ENCODE assay signal across 1 cellular context in genomic region chr16:67833418-67834241, GRCh38.
A peak's percentile ranks its signal among the peaks of the same experiment; 100 is the strongest.
TF ChIP-seq lines count a peak whose summit lies in the region.

No MANE protein-coding gene starts in this region.

TF ChIP-seq in A549, 52 proteins besides CTCF, POLR2A, EP300 and RAD21 (continued from another document):
- TF ChIP-seq MAX (IDR thresholded peaks at IDR 0.05) (peak; percentile 73), E2F6 (IDR thresholded peaks at IDR 0.05; ENCODE audit: borderline replicate concordance, low read depth) (peak; percentile 72; the same call in 1 of the 2 replicates)
